ENCODE assay signal across 20 cellular contexts in the genomic region with DNA sequence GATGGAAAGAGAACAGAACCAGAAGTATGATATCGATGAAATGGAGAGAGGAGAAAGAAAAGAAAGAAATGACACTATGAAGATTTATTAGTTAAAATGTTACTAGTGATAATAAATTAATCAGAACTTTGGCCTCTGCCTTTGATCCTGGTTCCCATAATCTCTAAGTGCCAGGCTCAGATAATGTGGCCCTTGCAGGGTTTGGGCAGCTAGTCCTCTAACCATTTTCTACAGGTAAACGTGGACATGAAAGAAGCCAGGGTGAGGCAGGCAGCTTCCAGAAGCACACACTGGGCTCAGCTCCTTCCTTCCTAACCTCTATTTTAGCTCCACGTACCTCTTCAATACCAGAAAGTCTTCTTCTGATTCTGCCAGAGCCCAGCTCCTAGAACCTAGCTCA. TPM values are rescaled to one million over a fixed set of nuclear protein-coding genes. Genes with fewer than 3 reads are reported as not detected.
A peak's percentile ranks its signal among the peaks of the same experiment; 100 is the strongest.
DNase-seq lines count a peak whose midpoint lies in the region; ATAC-seq, FAIRE-seq and TF ChIP-seq lines count a peak whose summit lies in the region.
"Had no signal": no experiment of that assay in that cellular context is flagged by ENCODE, and none has a peak within 500 bp of the region (broad histone marks: within the 10 kb centered on the region; RNA-seq: fewer than 3 reads in every experiment).

No MANE protein-coding gene starts in this region.

- WGBS in pancreas, 2 donors = 29 to 30% methylated on average over 3 of the region's 3 CpGs

- TF ChIP-seq CTCF in pancreas (IDR thresholded peaks at IDR 0.05) = no peak

- H3K4me3 Mint-ChIP-seq in IgD-negative memory B cell = peak overlapping the region in 1 of 4 donors; percentile 28

- peaks cover 0 to 100% (median 41%) of the 10 kb centered on the region in 11 experiments; a peak in 15 of 22 replicates for H4K20me1 ChIP-seq in BLaER1 treated with 17β-estradiol and CSF1 and Interleukin-3, amounts not matched to agents 10 nM and 100 nM

- peaks cover 2% of the 10 kb centered on the region for H3K36me3 Mint-ChIP-seq in IgD-negative memory B cell

- ATAC-seq in pancreas (peak in 3 of 4 donors; percentile 24 to 79 (median 59)), GM19324 (IDR thresholded peaks at IDR 0.05; ENCODE audit: low FRiP score, unreplicated experiment) (no peak)

- peaks cover 37 to 84% (median 56%) of the 10 kb centered on the region in 11 experiments for H3K36me3 ChIP-seq in BLaER1 treated with 17β-estradiol and CSF1 and Interleukin-3, amounts not matched to agents 10 nM and 100 nM
- H3K36me3 ChIP-seq in duodenal mucosa (ENCODE audit: control insufficient read depth in 1 of 2, insufficient read depth in 2 of 2, low read length in 2 of 2) = peaks cover 0 to 2% of the 10 kb centered on the region in 2 donors
- no peaks in the 10 kb centered on the region for H3K36me3 ChIP-seq in pancreas

- H3K9me3 Mint-ChIP-seq in IgD-negative memory B cell = no peaks in the 10 kb centered on the region

- DNase-seq in pancreas (no peak), NCI-H510A (lab: John Stamatoyannopoulos, UW) (no peak), DMS79 (lab: John Stamatoyannopoulos, UW) (no peak)
- DNase-seq: DMS79 treated with DMSO at 0.1 percent for 48 hours; GOT3; NCI-H1105 treated with DMSO at 0.1 percent for 48 hours; NCI-H1694; NCI-H2081 treated with DMSO at 0.1 percent for 48 hours; NCI-H446 treated with DMSO at 0.1 percent for 48 hours; NCI-H748 treated with DMSO at 0.1 percent for 48 hours; NK-92 treated with Interleukin-12 subunit alpha and Interleukin-12 subunit beta, amount 100 ng/mL, for 24 hours; PC-9 had no signal

- no peak overlapping the region for H3K4me3 ChIP-seq in BLaER1 treated with 17β-estradiol and CSF1 and Interleukin-3, amounts not matched to agents 10 nM and 100 nM
- H3K4me3 ChIP-seq in duodenal mucosa (ENCODE audit: low read depth in 1 of 2, low read length in 2 of 2) (peak overlapping the region; percentile 30 to 40), pancreas (no peak overlapping the region)
- H3K4me3 ChIP-seq: PC-9 had no signal

- intact Hi-C loops in pancreas (cut with DNase I) = no loop called here

- H3K27ac ChIP-seq in BLaER1 treated with 17β-estradiol and CSF1 and Interleukin-3, amounts not matched to agents 10 nM and 100 nM = peak overlapping the region in 6 of 11 experiments; percentile 8 to 80 (median 68); a peak in 8 of 22 replicates
- H3K27ac ChIP-seq in duodenal mucosa (ENCODE audit: low read depth, low read length) (no peak overlapping the region), pancreas (peak overlapping the region in 2 of 4 donors; percentile 13 to 28)
- H3K27ac ChIP-seq: C4-2B, PC-9, RWPE1 had no signal

- peak overlapping the region; percentile 54 to 87 (median 78) for H3K27ac Mint-ChIP-seq in IgD-negative memory B cell

- no peaks in the 10 kb centered on the region for H3K27me3 Mint-ChIP-seq in IgD-negative memory B cell

- H3K9ac ChIP-seq in BLaER1 treated with 17β-estradiol and CSF1 and Interleukin-3, amounts not matched to agents 10 nM and 100 nM = no peak overlapping the region
- no peak overlapping the region for H3K9ac ChIP-seq in duodenal mucosa (ENCODE audit: low read depth in 1 of 2, low read length in 2 of 2)

- H3K4me2 ChIP-seq in BLaER1 treated with 17β-estradiol and CSF1 and Interleukin-3, amounts not matched to agents 10 nM and 100 nM = peak overlapping the region in 1 of 11 experiments; percentile 87; a peak in 3 of 22 replicates
- H3K4me2 ChIP-seq: PC-9 had no signal

- FAIRE-seq in pancreas (lab: Jason Lieb, UNC) = no peak
- FAIRE-seq: D721Med had no signal

- peaks cover 0 to 22% (median 12%) of the 10 kb centered on the region in 11 experiments; a peak in 15 of 22 replicates for H3K9me3 ChIP-seq in BLaER1 treated with 17β-estradiol and CSF1 and Interleukin-3, amounts not matched to agents 10 nM and 100 nM (replicated peaks in 1 of 11)
- H3K9me3 ChIP-seq in duodenal mucosa (ENCODE audit: control insufficient read depth in 1 of 2, low read length in 2 of 2) (no peaks in the 10 kb centered on the region), pancreas (no peaks in the 10 kb centered on the region)

- peaks cover 69 to 93% (median 83%) of the 10 kb centered on the region in 10 experiments for H3K4me1 ChIP-seq in BLaER1 treated with 17β-estradiol and CSF1 and Interleukin-3, amounts not matched to agents 10 nM and 100 nM
- H3K4me1 ChIP-seq in duodenal mucosa (ENCODE audit: control insufficient read depth in 1 of 2, insufficient read depth in 2 of 2, low read length in 2 of 2) (peaks cover 45 to 46% of the 10 kb centered on the region in 2 donors), pancreas (peaks cover 8 to 20% (median 12%) of the 10 kb centered on the region in 3 donors)

- H3K4me1 Mint-ChIP-seq in IgD-negative memory B cell = peaks cover 62 to 76% (median 67%) of the 10 kb centered on the region in 3 donors

- H3K27me3 ChIP-seq in BLaER1 treated with 17β-estradiol and CSF1 and Interleukin-3, amounts not matched to agents 10 nM and 100 nM = no peaks in the 10 kb centered on the region
- H3K27me3 ChIP-seq in duodenal mucosa (ENCODE audit: control insufficient read depth in 1 of 2, insufficient read depth in 2 of 2, low read length in 2 of 2) = no peaks in the 10 kb centered on the region
- no peaks in the 10 kb centered on the region for H3K27me3 ChIP-seq in pancreas

RNA-seq across cellular contexts. Expression of a gene that starts 30.6 kb away (rescaled TPM):
- 314 TPM for polyA plus RNA-seq in IgD-negative memory B cell
- 10 to 100 TPM in 5 of 6 donors, 1 to 10 TPM in 1; 9.7 to 41.1 (median 12.8) TPM for total RNA-seq in pancreas
- polyA plus RNA-seq in pancreas = 1 to 10 TPM; 5.5 to 6.4 TPM
- total RNA-seq: G401 had no signal

Comparison
In these comparisons a context has a peak if more than half of its experiments do, and no peak if none do; other contexts are left out.
1. H3K4me3 ChIP-seq: peak in duodenal mucosa (2 of 2); none in BLaER1 treated with 17β-estradiol and CSF1 and Interleukin-3, amounts not matched to agents 10 nM and 100 nM (0 of 10) and pancreas (0 of 4).
2. RNA of a gene that starts 30.6 kb away (polyA plus RNA-seq): 314 TPM in IgD-negative memory B cell (single experiment); 5.5 to 6.4 TPM in pancreas; every median in the first group is over 10 times any median in the second.